In the genomic region with DNA sequence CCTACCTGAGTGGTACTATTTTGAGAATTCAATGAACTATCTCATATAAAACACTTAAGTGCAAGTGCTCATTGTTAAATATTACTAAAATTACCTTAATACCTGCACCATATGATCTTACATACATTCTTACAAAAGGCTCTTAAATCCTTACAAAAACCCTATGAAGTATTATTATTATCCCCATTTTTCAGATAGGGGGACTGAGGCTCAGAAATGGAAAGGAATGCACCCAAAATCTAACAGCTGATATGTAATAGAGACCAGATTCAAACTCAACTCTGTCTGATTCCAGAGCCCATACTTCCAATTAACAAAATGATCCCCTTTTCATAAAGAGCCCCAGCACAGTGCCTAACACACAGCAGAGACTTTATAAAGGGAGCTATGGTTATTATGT, we compare ENCODE assay signal across 1 cellular context.
TF ChIP-seq lines count a peak whose summit lies in the region.

No MANE protein-coding gene starts in this region.

TF ChIP-seq in GM23338, 12 proteins besides CTCF, POLR2A, EP300 and RAD21 (continued from another document):
- TF ChIP-seq, protein P1, sequence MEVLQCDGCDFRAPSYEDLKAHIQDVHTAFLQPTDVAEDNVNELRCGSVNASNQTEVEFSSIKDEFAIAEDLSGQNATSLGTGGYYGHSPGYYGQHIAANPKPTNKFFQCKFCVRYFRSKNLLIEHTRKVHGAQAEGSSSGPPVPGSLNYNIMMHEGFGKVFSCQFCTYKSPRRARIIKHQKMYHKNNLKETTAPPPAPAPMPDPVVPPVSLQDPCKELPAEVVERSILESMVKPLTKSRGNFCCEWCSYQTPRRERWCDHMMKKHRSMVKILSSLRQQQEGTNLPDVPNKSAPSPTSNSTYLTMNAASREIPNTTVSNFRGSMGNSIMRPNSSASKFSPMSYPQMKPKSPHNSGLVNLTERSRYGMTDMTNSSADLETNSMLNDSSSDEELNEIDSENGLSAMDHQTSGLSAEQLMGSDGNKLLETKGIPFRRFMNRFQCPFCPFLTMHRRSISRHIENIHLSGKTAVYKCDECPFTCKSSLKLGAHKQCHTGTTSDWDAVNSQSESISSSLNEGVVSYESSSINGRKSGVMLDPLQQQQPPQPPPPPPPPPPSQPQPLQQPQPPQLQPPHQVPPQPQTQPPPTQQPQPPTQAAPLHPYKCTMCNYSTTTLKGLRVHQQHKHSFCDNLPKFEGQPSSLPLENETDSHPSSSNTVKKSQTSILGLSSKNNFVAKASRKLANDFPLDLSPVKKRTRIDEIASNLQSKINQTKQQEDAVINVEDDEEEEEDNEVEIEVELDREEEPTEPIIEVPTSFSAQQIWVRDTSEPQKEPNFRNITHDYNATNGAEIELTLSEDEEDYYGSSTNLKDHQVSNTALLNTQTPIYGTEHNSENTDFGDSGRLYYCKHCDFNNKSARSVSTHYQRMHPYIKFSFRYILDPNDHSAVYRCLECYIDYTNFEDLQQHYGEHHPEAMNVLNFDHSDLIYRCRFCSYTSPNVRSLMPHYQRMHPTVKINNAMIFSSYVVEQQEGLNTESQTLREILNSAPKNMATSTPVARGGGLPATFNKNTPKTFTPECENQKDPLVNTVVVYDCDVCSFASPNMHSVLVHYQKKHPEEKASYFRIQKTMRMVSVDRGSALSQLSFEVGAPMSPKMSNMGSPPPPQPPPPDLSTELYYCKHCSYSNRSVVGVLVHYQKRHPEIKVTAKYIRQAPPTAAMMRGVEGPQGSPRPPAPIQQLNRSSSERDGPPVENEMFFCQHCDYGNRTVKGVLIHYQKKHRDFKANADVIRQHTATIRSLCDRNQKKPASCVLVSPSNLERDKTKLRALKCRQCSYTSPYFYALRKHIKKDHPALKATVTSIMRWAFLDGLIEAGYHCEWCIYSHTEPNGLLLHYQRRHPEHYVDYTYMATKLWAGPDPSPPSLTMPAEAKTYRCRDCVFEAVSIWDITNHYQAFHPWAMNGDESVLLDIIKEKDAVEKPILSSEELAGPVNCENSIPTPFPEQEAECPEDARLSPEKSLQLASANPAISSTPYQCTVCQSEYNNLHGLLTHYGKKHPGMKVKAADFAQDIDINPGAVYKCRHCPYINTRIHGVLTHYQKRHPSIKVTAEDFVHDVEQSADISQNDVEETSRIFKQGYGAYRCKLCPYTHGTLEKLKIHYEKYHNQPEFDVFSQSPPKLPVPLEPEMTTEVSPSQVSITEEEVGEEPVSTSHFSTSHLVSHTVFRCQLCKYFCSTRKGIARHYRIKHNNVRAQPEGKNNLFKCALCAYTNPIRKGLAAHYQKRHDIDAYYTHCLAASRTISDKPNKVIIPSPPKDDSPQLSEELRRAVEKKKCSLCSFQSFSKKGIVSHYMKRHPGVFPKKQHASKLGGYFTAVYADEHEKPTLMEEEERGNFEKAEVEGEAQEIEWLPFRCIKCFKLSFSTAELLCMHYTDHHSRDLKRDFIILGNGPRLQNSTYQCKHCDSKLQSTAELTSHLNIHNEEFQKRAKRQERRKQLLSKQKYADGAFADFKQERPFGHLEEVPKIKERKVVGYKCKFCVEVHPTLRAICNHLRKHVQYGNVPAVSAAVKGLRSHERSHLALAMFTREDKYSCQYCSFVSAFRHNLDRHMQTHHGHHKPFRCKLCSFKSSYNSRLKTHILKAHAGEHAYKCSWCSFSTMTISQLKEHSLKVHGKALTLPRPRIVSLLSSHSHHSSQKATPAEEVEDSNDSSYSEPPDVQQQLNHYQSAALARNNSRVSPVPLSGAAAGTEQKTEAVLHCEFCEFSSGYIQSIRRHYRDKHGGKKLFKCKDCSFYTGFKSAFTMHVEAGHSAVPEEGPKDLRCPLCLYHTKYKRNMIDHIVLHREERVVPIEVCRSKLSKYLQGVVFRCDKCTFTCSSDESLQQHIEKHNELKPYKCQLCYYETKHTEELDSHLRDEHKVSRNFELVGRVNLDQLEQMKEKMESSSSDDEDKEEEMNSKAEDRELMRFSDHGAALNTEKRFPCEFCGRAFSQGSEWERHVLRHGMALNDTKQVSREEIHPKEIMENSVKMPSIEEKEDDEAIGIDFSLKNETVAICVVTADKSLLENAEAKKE (CRISPR knock-in tag; IDR thresholded peaks at IDR 0.05) = no peak
- no peak for TF ChIP-seq ZNF114 (CRISPR knock-in tag; IDR thresholded peaks at IDR 0.05)
- no peak for TF ChIP-seq JUNB (IDR thresholded peaks at IDR 0.05; ENCODE audit: unreplicated experiment)
- TF ChIP-seq, protein P2, sequence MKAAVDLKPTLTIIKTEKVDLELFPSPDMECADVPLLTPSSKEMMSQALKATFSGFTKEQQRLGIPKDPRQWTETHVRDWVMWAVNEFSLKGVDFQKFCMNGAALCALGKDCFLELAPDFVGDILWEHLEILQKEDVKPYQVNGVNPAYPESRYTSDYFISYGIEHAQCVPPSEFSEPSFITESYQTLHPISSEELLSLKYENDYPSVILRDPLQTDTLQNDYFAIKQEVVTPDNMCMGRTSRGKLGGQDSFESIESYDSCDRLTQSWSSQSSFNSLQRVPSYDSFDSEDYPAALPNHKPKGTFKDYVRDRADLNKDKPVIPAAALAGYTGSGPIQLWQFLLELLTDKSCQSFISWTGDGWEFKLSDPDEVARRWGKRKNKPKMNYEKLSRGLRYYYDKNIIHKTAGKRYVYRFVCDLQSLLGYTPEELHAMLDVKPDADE (IDR thresholded peaks at IDR 0.05) = no peak
- TF ChIP-seq CREB1 (CRISPR knock-in tag; IDR thresholded peaks at IDR 0.05; ENCODE audit: low read depth) = no peak
- no peak for TF ChIP-seq EZH2 (IDR thresholded peaks at IDR 0.05; ENCODE audit: low read depth, unreplicated experiment)
